Comparison of ENCODE assay signal across 29 cellular contexts in genomic region chr1:5265416-5266075, GRCh38.
"Had no signal": no experiment of that assay in that cellular context is flagged by ENCODE, and none has a peak within 500 bp of the region (broad histone marks: within the 10 kb centered on the region; RNA-seq: fewer than 3 reads in every experiment).

No MANE protein-coding gene starts in this region.

- H3K9ac ChIP-seq: SK-N-SH had no signal

- FAIRE-seq: TTC549 had no signal

- H3K4me1 Mint-ChIP-seq: activated CD4-positive, alpha-beta T cell treated with anti-CD3 and anti-CD28 coated beads for 36 hours; activated naive CD8-positive, alpha-beta T cell treated with anti-CD3 and anti-CD28 coated beads, Interleukin-2, amount 10 ng/mL, durations not matched to agents 7 days and 5 days; central memory CD8-positive, alpha-beta T cell had no signal

- H3K27ac ChIP-seq: ascending aorta, cardiac muscle cell, SJSA1 had no signal

- ATAC-seq: activated CD4-positive, alpha-beta T cell treated with anti-CD3 and anti-CD28 coated beads for 36 hours; Panc1 had no signal

- H3K9me3 ChIP-seq: ascending aorta, SK-N-SH had no signal

- H3K36me3 ChIP-seq: ascending aorta, cardiac muscle cell, SJSA1 had no signal

- H3K36me3 Mint-ChIP-seq: activated naive CD4-positive, alpha-beta T cell treated with anti-CD3 and anti-CD28 coated beads, Interleukin-2, amount 50 U/mL, for 24 hours; activated naive CD8-positive, alpha-beta T cell treated with anti-CD3 and anti-CD28 coated beads, Interleukin-2, amount 10 ng/mL, durations not matched to agents 7 days and 5 days had no signal

- H3K4me1 ChIP-seq: ascending aorta, SJSA1 had no signal

- H3K27me3 ChIP-seq: ascending aorta, cardiac muscle cell, SJSA1 had no signal

- H3K4me3 ChIP-seq: ascending aorta, cardiac muscle cell, SJSA1 had no signal

- H3K4me3 Mint-ChIP-seq: activated CD4-positive, alpha-beta memory T cell treated with anti-CD3 and anti-CD28 coated beads for 36 hours; activated CD4-positive, alpha-beta T cell treated with anti-CD3 and anti-CD28 coated beads for 36 hours; activated naive CD4-positive, alpha-beta T cell treated with anti-CD3 and anti-CD28 coated beads, Interleukin-2, amount 50 U/mL, for 24 hours; activated naive CD8-positive, alpha-beta T cell treated with anti-CD3 and anti-CD28 coated beads, Interleukin-2, amount 10 ng/mL, durations not matched to agents 7 days and 5 days; central memory CD8-positive, alpha-beta T cell; T-helper 1 cell treated with Interleukin-12 subunit alpha and Interleukin-12 subunit beta and Interleukin-4 antibody, amounts not matched to agents 30 μg/mL and 1 μg/mL, for 36 hours; T-helper 2 cell treated with Interferon-gamma antibody and Interleukin-4, amounts not matched to agents 5 μg/mL and 100 μg/mL, for 36 hours had no signal

- DNase-seq: activated CD4-positive, alpha-beta memory T cell treated with anti-CD3 and anti-CD28 coated beads for 36 hours; activated CD4-positive, alpha-beta T cell treated with anti-CD3 and anti-CD28 coated beads for 36 hours; activated CD4-positive, alpha-beta T cell treated with anti-CD3 and anti-CD28 coated beads, Interleukin-2, amount 50 U/mL, for 1 hour; activated gamma-delta T cell; activated naive CD4-positive, alpha-beta T cell treated with Interleukin-2 at 50 U/mL for 16 hours; activated naive CD8-positive, alpha-beta T cell treated with anti-CD3 and anti-CD28 coated beads, Interleukin-2, amount 10 ng/mL, durations not matched to agents 7 days and 5 days; activated T-cell treated with anti-CD3 and anti-CD28 coated beads, Interleukin-2, amount 50 U/mL, for 48 hours; amygdala; Kasumi-1; KG1; MM.1S; MV-4-11; NCI-H1092; NCI-H1436 treated with DMSO at 0.1 percent for 48 hours; NCI-H1694 treated with DMSO at 0.1 percent for 48 hours; NCI-H2029; NCI-H345; NCI-H524 treated with DMSO at 0.1 percent for 48 hours; SHP77 treated with DMSO at 0.1 percent for 48 hours; SK-N-SH had no signal

- H3K4me2 ChIP-seq: SK-N-SH had no signal

- H3K27me3 Mint-ChIP-seq: activated naive CD4-positive, alpha-beta T cell treated with anti-CD3 and anti-CD28 coated beads, Interleukin-2, amount 50 U/mL, for 24 hours; activated naive CD8-positive, alpha-beta T cell treated with anti-CD3 and anti-CD28 coated beads, Interleukin-2, amount 10 ng/mL, durations not matched to agents 7 days and 5 days had no signal

- H3K27ac Mint-ChIP-seq: activated CD4-positive, alpha-beta memory T cell treated with anti-CD3 and anti-CD28 coated beads for 36 hours; activated CD4-positive, alpha-beta T cell treated with anti-CD3 and anti-CD28 coated beads for 36 hours; activated naive CD4-positive, alpha-beta T cell treated with anti-CD3 and anti-CD28 coated beads, Interleukin-2, amount 50 U/mL, for 24 hours; activated naive CD8-positive, alpha-beta T cell treated with anti-CD3 and anti-CD28 coated beads, Interleukin-2, amount 10 ng/mL, durations not matched to agents 7 days and 5 days; T-helper 1 cell treated with Interleukin-12 subunit alpha and Interleukin-12 subunit beta and Interleukin-4 antibody, amounts not matched to agents 30 μg/mL and 1 μg/mL, for 36 hours; T-helper 2 cell treated with Interferon-gamma antibody and Interleukin-4, amounts not matched to agents 5 μg/mL and 100 μg/mL, for 36 hours had no signal
